ENCODE assay signal across 9 cellular contexts in the genomic region with DNA sequence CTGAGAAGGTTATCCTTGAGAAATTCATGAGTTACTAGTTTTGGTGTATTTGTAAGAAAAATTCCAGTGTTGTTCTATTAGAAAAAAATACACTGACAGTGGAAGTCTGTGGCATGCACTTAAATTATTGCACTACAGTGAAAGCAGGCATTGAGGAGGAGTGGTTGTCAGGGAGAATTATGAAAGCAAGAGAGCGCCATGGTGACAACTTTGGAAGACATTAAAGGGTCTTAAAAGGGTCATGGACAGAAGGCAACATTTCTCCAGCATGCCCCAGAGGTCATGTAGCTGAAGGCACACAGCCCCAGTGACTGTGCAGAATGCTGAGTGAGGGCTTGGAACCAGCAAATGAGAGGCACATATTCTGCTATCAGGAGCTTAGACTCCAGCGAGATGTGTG.
"Had no signal": no experiment of that assay in that cellular context is flagged by ENCODE, and none has a peak within 500 bp of the region (broad histone marks: within the 10 kb centered on the region; RNA-seq: fewer than 3 reads in every experiment).

No MANE protein-coding gene starts in this region.

- H3K9ac ChIP-seq: GM23248 had no signal

- H3K27me3 Mint-ChIP-seq: IgD-negative memory B cell had no signal

- H3K4me3 ChIP-seq: GM23248, HAP-1 had no signal

- H3K4me1 Mint-ChIP-seq: IgD-negative memory B cell had no signal

- DNase-seq: GM23248, GOT3, H7, HFFc6 had no signal

- H3K36me3 Mint-ChIP-seq: IgD-negative memory B cell had no signal

- H3K27ac Mint-ChIP-seq: HFFc6, IgD-negative memory B cell had no signal

- H3K4me3 Mint-ChIP-seq: HFFc6, IgD-negative memory B cell had no signal

- H3K27ac ChIP-seq: GM23248, HL-60 had no signal

- H2AFZ ChIP-seq: GM23248 had no signal

- ATAC-seq: HCT116, HepG2 had no signal

- H3K9me3 ChIP-seq: HAP-1 had no signal

- H3K36me3 ChIP-seq: HAP-1 had no signal
